8 cellular contexts compared by ENCODE assay signal in the genomic region with DNA sequence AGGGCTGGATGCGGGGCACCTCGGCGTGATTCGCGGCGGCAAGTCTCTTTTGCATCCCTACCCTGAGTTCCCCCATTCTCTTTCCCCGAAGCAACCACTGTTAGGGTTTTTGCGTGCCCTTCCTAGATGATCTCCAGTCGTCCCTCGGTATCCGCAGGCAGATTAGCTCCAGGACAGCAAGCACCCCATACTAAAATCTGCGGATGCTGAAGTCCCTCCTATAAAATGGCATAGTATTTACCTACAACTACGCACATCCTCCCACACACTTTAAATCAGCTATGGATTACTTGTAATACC. TPM values are rescaled to one million over a fixed set of nuclear protein-coding genes. Genes with fewer than 3 reads are reported as not detected.
DNase-seq lines count a peak whose midpoint lies in the region; ATAC-seq and TF ChIP-seq lines count a peak whose summit lies in the region.

No MANE protein-coding gene starts in this region.

- no peak overlapping the region for H3K27ac ChIP-seq in cardiac muscle cell
- H3K27ac ChIP-seq in VCaP, result peak overlapping the region; percentile 68

- no peaks in the 10 kb centered on the region for H3K27me3 ChIP-seq in cardiac muscle cell

- no peaks in the 10 kb centered on the region for H3K36me3 ChIP-seq in cardiac muscle cell

- H3K4me1 ChIP-seq in cardiac muscle cell (ENCODE audit: low read depth), result no peaks in the 10 kb centered on the region

- no peak for TF ChIP-seq CTCF in cardiac muscle cell (IDR thresholded peaks at IDR 0.05; ENCODE audit: low read depth, low read length)
- no peak for TF ChIP-seq CTCF in VCaP (conservative IDR thresholded peaks at IDR 0.05)

- no peaks in the 10 kb centered on the region for H3K9me3 ChIP-seq in cardiac muscle cell (ENCODE audit: low read depth)

- H3K4me3 ChIP-seq in cardiac muscle cell, result peak overlapping the region; percentile 59

- ATAC-seq in stimulated activated naive CD8-positive, alpha-beta T cell treated with anti-CD3 and anti-CD28 coated beads, Interleukin-15, Interleukin-2, amounts not matched to agents 100 U/mL and 50 U/mL, for 24 hours, result peak; percentile 5
- ATAC-seq in HG02870 (IDR thresholded peaks at IDR 0.05; ENCODE audit: unreplicated experiment), result no peak

- intact Hi-C loops in cardiac septum (cut with DNase I), result loop anchor here (10.0 kb wide), 1 partner anchor 344 kb away; no protein-coding TSS in a partner anchor

- no peak for DNase-seq in cardiac muscle cell (ENCODE audit: low read depth in 1 of 2, low spot score in 1 of 2)
- DNase-seq in cardiac septum (ENCODE audit: low spot score), result no peak
- DNase-seq in hepatic stellate cell (ENCODE audit: low spot score), result peak; percentile 34
- DNase-seq in stimulated activated naive CD8-positive, alpha-beta T cell treated with anti-CD3 and anti-CD28 coated beads, Interleukin-15, Interleukin-2, amounts not matched to agents 100 U/mL and 50 U/mL, for 24 hours, result no peak
- DNase-seq in amniotic stem cell (lab: John Stamatoyannopoulos, UW), result no peak
- no peak for DNase-seq in activated gamma-delta T cell (lab: John Stamatoyannopoulos, UW)

RNA-seq across cellular contexts. Expression of a gene that starts 22.8 kb away (rescaled TPM):
- total RNA-seq in cardiac muscle cell (not detected in 2 replicates), cardiac septum (not detected)
- polyA plus RNA-seq in cardiac muscle cell, result not detected in 2 replicates
